ENCODE assay signal across 2 cellular contexts in genomic region chr19:38579304-38579703, GRCh38.
TF ChIP-seq lines count a peak whose summit lies in the region.

No MANE protein-coding gene starts in this region.

TF ChIP-seq in HEK293, 187 proteins besides CTCF, POLR2A, EP300 and RAD21:
- TF ChIP-seq ZNF362 (tag by site-specific recombination; IDR thresholded peaks at IDR 0.05) (peak; percentile 82), KLF8 (tag by site-specific recombination; IDR thresholded peaks at IDR 0.05) (peak; percentile 24; the same call in 1 of the 2 replicates)

TF ChIP-seq in HepG2, 621 proteins besides CTCF, POLR2A, EP300 and RAD21:
- TF ChIP-seq CEBPB (IDR thresholded peaks at IDR 0.05; ENCODE audit: borderline replicate concordance, low read depth, low read length) = peak; percentile 42
